Comparison of ENCODE assay signal across 1 cellular context in the genomic region with DNA sequence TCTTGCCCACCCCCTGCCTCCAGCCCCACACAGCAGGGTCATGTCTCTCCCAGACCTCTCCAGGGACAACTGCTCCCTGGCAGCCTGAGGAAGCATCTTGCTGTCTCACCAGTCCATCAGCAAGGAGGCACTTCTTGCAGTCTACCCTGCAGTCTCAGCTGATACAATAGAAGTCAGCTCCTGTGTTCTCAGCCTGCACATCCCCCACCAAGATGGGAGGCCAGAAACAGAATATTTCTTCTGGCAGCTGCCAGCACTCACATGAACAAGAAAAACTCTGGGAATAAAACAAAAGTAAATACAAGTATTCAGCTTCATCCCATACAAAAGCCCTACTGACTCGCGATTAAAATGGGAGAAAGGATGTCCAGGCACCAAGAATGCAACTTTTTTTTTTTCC.
TF ChIP-seq lines count a peak whose summit lies in the region.

No MANE protein-coding gene starts in this region.

TF ChIP-seq in GM23338, 12 proteins besides CTCF, POLR2A, EP300 and RAD21 (continued from another document):
- TF ChIP-seq REST (IDR thresholded peaks at IDR 0.05; ENCODE audit: unreplicated experiment) (no peak), JUNB (IDR thresholded peaks at IDR 0.05; ENCODE audit: unreplicated experiment) (no peak), POLR2AphosphoS5 (IDR thresholded peaks at IDR 0.05; ENCODE audit: low read depth) (no peak), ZNF331 (CRISPR knock-in tag; IDR thresholded peaks at IDR 0.05; ENCODE audit: low read depth) (no peak), ETS1 (IDR thresholded peaks at IDR 0.05) (no peak)
TF ChIP-seq in GM23338: peak in this region for 0.
